Comparison of ENCODE assay signal across 18 cellular contexts in the genomic region with DNA sequence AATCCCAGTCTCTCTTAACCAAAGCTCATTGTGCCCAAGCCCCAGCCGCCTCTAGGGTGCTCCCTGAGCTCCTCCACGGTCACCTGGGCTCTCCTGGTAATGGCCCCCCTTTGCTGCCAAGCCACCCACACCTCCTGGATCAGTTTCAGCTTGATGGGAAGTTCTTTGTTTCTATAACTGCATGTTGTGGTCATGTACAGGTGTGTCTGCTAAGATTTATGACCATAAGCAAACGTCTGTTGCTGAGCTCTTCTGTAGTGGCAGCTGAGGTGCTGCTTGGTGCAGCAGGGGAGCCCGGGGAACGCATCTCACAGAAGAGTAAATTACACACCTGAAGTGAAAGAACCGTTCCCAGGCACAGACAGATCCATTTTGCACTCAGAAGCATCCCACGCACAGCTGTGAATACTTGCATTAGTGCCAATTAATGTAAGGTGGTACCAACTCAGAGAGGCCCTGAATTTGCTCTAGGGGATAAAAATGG.
DNase-seq lines count a peak whose midpoint lies in the region; ATAC-seq, FAIRE-seq and TF ChIP-seq lines count a peak whose summit lies in the region.
"Had no signal": no experiment of that assay in that cellular context is flagged by ENCODE, and none has a peak within 500 bp of the region (broad histone marks: within the 10 kb centered on the region; RNA-seq: fewer than 3 reads in every experiment).

No MANE protein-coding gene starts in this region.

- DNase-seq in GM23338 (ENCODE audit: low spot score) (no peak), NCI-H2029 treated with DMSO at 0.1 percent for 48 hours (lab: John Stamatoyannopoulos, UW) (peak; percentile 84), NCI-H748 (lab: John Stamatoyannopoulos, UW; ENCODE audit: unreplicated experiment) (peak; percentile 98), pancreas (no peak), GM10248 (ENCODE audit: extremely low spot score) (no peak), T-helper 1 cell (no peak), upper lobe of right lung (no peak), ACHN (no peak)
- DNase-seq: activated CD4-positive, alpha-beta T cell treated with anti-CD3 and anti-CD28 coated beads for 36 hours; activated T-cell treated with anti-CD3 and anti-CD28 coated beads for 4 hours; effector CD4-positive, alpha-beta T cell; Karpas-422; left ventricle myocardium superior; naive B cell; NK-92 treated with Interleukin-12 subunit alpha and Interleukin-12 subunit beta, amount 100 ng/mL, for 24 hours had no signal

- no peaks in the 10 kb centered on the region for H3K4me1 ChIP-seq in GM23338 (ENCODE audit: insufficient read depth)
- H3K4me1 ChIP-seq in pancreas, result no peaks in the 10 kb centered on the region
- no peaks in the 10 kb centered on the region for H3K4me1 ChIP-seq in upper lobe of right lung
- H3K4me1 ChIP-seq: BLaER1 treated with 17β-estradiol and CSF1 and Interleukin-3, amounts not matched to agents 10 nM and 100 nM; breast epithelium had no signal

- CTCF ChIA-PET in GM10248 (lab: Yijun Ruan, JAX), result interaction anchor here (1.0 to 1.5 kb wide), 4 partner anchors 17 to 113 kb away, joined by 3 to 5 read pairs (median 4); no protein-coding TSS in a partner anchor

- intact Hi-C loops in pancreas (cut with DNase I), result no loop called here
- intact Hi-C loops in upper lobe of right lung (cut with DNase I), result no loop called here

- in situ Hi-C loops in ACHN (cut with HindIII; ENCODE audit: low pct_ligation_motif_present, low pct_unique_long_range_greater_than_20kb, low sequenced_read_pairs), result no loop called here

- H3K27ac ChIP-seq in GM23338 (ENCODE audit: low read depth) (no peak overlapping the region), pancreas (no peak overlapping the region), upper lobe of right lung (no peak overlapping the region)
- H3K27ac ChIP-seq: BLaER1 treated with 17β-estradiol and CSF1 and Interleukin-3, amounts not matched to agents 10 nM and 100 nM; breast epithelium had no signal

- no peak overlapping the region for H3K27ac Mint-ChIP-seq in GM23338
- H3K27ac Mint-ChIP-seq: activated CD4-positive, alpha-beta T cell treated with anti-CD3 and anti-CD28 coated beads for 36 hours; activated naive CD8-positive, alpha-beta T cell had no signal

- 48 to 51% methylated on average over 7 of the region's 7 CpGs for WGBS in pancreas, 2 donors

- no peaks in the 10 kb centered on the region for H3K36me3 ChIP-seq in GM23338 (ENCODE audit: insufficient read depth)
- no peaks in the 10 kb centered on the region for H3K36me3 ChIP-seq in pancreas
- no peaks in the 10 kb centered on the region for H3K36me3 ChIP-seq in upper lobe of right lung
- H3K36me3 ChIP-seq: BLaER1 treated with 17β-estradiol and CSF1 and Interleukin-3, amounts not matched to agents 10 nM and 100 nM; breast epithelium had no signal

- H3K9me3 Mint-ChIP-seq in GM23338, result peaks cover 20% of the 10 kb centered on the region

- no peak for TF ChIP-seq CTCF in GM23338 (conservative IDR thresholded peaks at IDR 0.05; ENCODE audit: low read depth in 2 of 2)
- no peak for TF ChIP-seq CTCF in pancreas (IDR thresholded peaks at IDR 0.05)
- TF ChIP-seq CTCF in GM10248 (IDR thresholded peaks at IDR 0.05; ENCODE audit: control extremely low read depth, extremely low read depth, low read depth, missing control alignments), result no peak
- no peak for TF ChIP-seq CTCF in upper lobe of right lung (IDR thresholded peaks at IDR 0.05)

- ATAC-seq in GM23338, result no peak
- peak; percentile 20 to 87 (median 58) for ATAC-seq in pancreas
- no peak for ATAC-seq in upper lobe of right lung
- ATAC-seq: activated CD4-positive, alpha-beta T cell treated with anti-CD3 and anti-CD28 coated beads for 36 hours; left ventricle myocardium superior had no signal

- peaks cover 3% of the 10 kb centered on the region; the same call in 2 of the 3 replicates for H3K4me1 Mint-ChIP-seq in GM23338
- H3K4me1 Mint-ChIP-seq: activated CD4-positive, alpha-beta T cell treated with anti-CD3 and anti-CD28 coated beads for 36 hours; naive B cell had no signal

- H3K27me3 Mint-ChIP-seq in GM23338 (ENCODE audit: insufficient read depth, low read depth, poor library complexity), result peaks cover 4% of the 10 kb centered on the region
- H3K27me3 Mint-ChIP-seq: activated CD4-positive, alpha-beta T cell treated with anti-CD3 and anti-CD28 coated beads for 36 hours; naive B cell had no signal

- no peaks in the 10 kb centered on the region for H3K27me3 ChIP-seq in GM23338 (ENCODE audit: insufficient read depth)
- no peaks in the 10 kb centered on the region for H3K27me3 ChIP-seq in pancreas
- no peaks in the 10 kb centered on the region for H3K27me3 ChIP-seq in upper lobe of right lung
- H3K27me3 ChIP-seq: BLaER1 treated with 17β-estradiol and CSF1 and Interleukin-3, amounts not matched to agents 10 nM and 100 nM; breast epithelium had no signal

- no peaks in the 10 kb centered on the region for H3K9me3 ChIP-seq in pancreas
- H3K9me3 ChIP-seq in upper lobe of right lung, result peaks cover 6% of the 10 kb centered on the region

- no peaks in the 10 kb centered on the region for H3F3A ChIP-seq in GM23338 (replicated peaks; ENCODE audit: low read depth)

- H3K4me3 ChIP-seq in GM23338 (no peak overlapping the region), pancreas (no peak overlapping the region), upper lobe of right lung (no peak overlapping the region)
- H3K4me3 ChIP-seq: BLaER1 treated with 17β-estradiol and CSF1 and Interleukin-3, amounts not matched to agents 10 nM and 100 nM had no signal

- FAIRE-seq in pancreas (lab: Jason Lieb, UNC), result no peak

- POLR2A ChIA-PET in GM10248 (lab: Yijun Ruan, JAX), result no interaction called here

- peaks cover 9% of the 10 kb centered on the region for H3K36me3 Mint-ChIP-seq in GM23338 (ENCODE audit: low read depth)

- H3K9me2 ChIP-seq in GM23338 (ENCODE audit: insufficient read depth), result no peaks in the 10 kb centered on the region

- H2AFZ ChIP-seq in GM23338, result 0 out of 2 replicates have a peak overlapping the region, but pooled peaks have one; percentile 60

- H3K4me3 Mint-ChIP-seq in GM23338, result no peak overlapping the region
- H3K4me3 Mint-ChIP-seq: activated CD4-positive, alpha-beta T cell treated with anti-CD3 and anti-CD28 coated beads for 36 hours; activated naive CD8-positive, alpha-beta T cell; naive B cell had no signal

- no peaks in the 10 kb centered on the region for H3K79me2 ChIP-seq in GM23338 (replicated peaks; ENCODE audit: insufficient read depth)

- H4K20me1 ChIP-seq in GM23338 (replicated peaks; ENCODE audit: insufficient read depth), result no peaks in the 10 kb centered on the region
- H4K20me1 ChIP-seq: BLaER1 treated with 17β-estradiol and CSF1 and Interleukin-3, amounts not matched to agents 10 nM and 100 nM had no signal

- H3K4me2 ChIP-seq in GM23338, result no peak overlapping the region
- H3K4me2 ChIP-seq: BLaER1 treated with 17β-estradiol and CSF1 and Interleukin-3, amounts not matched to agents 10 nM and 100 nM had no signal

TF ChIP-seq in GM23338, 12 proteins besides CTCF, POLR2A, EP300 and RAD21 (continues in another document):
- TF ChIP-seq STAT1 (IDR thresholded peaks at IDR 0.05; ENCODE audit: unreplicated experiment) (no peak), NANOG (IDR thresholded peaks at IDR 0.05; ENCODE audit: borderline replicate concordance) (no peak), ZNF114 (CRISPR knock-in tag; IDR thresholded peaks at IDR 0.05) (no peak), EZH2phosphoT487 (IDR thresholded peaks at IDR 0.05; ENCODE audit: unreplicated experiment) (no peak)

Comparison
In these comparisons a context has a peak if more than half of its experiments do, and no peak if none do; other contexts are left out.
1. ATAC-seq: peak in pancreas (4 of 4); none in GM23338 (single experiment) and upper lobe of right lung (single experiment).
2. DNase-seq: peak in NCI-H2029 treated with DMSO at 0.1 percent for 48 hours (single experiment) and NCI-H748 (single experiment); none in GM23338 (single experiment), pancreas (0 of 6), GM10248 (single experiment), T-helper 1 cell (0 of 5), upper lobe of right lung (single experiment) and ACHN (single experiment).